ENCODE assay signal across 1 cellular context in genomic region chr1:17227358-17227915, GRCh38.
TF ChIP-seq lines count a peak whose summit lies in the region.

No MANE protein-coding gene starts in this region.

TF ChIP-seq in WTC11, 78 proteins besides CTCF, POLR2A, EP300 and RAD21 (continued from another document):
- TF ChIP-seq MLX (CRISPR knock-in tag; IDR thresholded peaks at IDR 0.05) = no peak
- no peak for TF ChIP-seq ZNF232 (CRISPR knock-in tag; IDR thresholded peaks at IDR 0.05)
- TF ChIP-seq GABPB1 (CRISPR knock-in tag; IDR thresholded peaks at IDR 0.05) = no peak
- no peak for TF ChIP-seq RORB (CRISPR knock-in tag; IDR thresholded peaks at IDR 0.05)
- no peak for TF ChIP-seq EMX1 (CRISPR knock-in tag; IDR thresholded peaks at IDR 0.05)
- TF ChIP-seq, protein P1, sequence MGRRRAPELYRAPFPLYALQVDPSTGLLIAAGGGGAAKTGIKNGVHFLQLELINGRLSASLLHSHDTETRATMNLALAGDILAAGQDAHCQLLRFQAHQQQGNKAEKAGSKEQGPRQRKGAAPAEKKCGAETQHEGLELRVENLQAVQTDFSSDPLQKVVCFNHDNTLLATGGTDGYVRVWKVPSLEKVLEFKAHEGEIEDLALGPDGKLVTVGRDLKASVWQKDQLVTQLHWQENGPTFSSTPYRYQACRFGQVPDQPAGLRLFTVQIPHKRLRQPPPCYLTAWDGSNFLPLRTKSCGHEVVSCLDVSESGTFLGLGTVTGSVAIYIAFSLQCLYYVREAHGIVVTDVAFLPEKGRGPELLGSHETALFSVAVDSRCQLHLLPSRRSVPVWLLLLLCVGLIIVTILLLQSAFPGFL (CRISPR knock-in tag; IDR thresholded peaks at IDR 0.05; ENCODE audit: borderline replicate concordance) = no peak
- TF ChIP-seq PRRX2 (CRISPR knock-in tag; IDR thresholded peaks at IDR 0.05) = no peak
- no peak for TF ChIP-seq TEAD4 (CRISPR knock-in tag; IDR thresholded peaks at IDR 0.05)
- TF ChIP-seq, protein P2, sequence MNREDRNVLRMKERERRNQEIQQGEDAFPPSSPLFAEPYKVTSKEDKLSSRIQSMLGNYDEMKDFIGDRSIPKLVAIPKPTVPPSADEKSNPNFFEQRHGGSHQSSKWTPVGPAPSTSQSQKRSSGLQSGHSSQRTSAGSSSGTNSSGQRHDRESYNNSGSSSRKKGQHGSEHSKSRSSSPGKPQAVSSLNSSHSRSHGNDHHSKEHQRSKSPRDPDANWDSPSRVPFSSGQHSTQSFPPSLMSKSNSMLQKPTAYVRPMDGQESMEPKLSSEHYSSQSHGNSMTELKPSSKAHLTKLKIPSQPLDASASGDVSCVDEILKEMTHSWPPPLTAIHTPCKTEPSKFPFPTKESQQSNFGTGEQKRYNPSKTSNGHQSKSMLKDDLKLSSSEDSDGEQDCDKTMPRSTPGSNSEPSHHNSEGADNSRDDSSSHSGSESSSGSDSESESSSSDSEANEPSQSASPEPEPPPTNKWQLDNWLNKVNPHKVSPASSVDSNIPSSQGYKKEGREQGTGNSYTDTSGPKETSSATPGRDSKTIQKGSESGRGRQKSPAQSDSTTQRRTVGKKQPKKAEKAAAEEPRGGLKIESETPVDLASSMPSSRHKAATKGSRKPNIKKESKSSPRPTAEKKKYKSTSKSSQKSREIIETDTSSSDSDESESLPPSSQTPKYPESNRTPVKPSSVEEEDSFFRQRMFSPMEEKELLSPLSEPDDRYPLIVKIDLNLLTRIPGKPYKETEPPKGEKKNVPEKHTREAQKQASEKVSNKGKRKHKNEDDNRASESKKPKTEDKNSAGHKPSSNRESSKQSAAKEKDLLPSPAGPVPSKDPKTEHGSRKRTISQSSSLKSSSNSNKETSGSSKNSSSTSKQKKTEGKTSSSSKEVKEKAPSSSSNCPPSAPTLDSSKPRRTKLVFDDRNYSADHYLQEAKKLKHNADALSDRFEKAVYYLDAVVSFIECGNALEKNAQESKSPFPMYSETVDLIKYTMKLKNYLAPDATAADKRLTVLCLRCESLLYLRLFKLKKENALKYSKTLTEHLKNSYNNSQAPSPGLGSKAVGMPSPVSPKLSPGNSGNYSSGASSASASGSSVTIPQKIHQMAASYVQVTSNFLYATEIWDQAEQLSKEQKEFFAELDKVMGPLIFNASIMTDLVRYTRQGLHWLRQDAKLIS (CRISPR knock-in tag; IDR thresholded peaks at IDR 0.05; ENCODE audit: borderline replicate concordance) = no peak
- no peak for TF ChIP-seq TP53 (CRISPR knock-in tag; IDR thresholded peaks at IDR 0.05)
- no peak for TF ChIP-seq HMGA2 (CRISPR knock-in tag; IDR thresholded peaks at IDR 0.05)
- no peak for TF ChIP-seq ELF4 (CRISPR knock-in tag; IDR thresholded peaks at IDR 0.05; ENCODE audit: low read depth)
- no peak for TF ChIP-seq SMAD4 (CRISPR knock-in tag; IDR thresholded peaks at IDR 0.05)
- TF ChIP-seq, protein P3, sequence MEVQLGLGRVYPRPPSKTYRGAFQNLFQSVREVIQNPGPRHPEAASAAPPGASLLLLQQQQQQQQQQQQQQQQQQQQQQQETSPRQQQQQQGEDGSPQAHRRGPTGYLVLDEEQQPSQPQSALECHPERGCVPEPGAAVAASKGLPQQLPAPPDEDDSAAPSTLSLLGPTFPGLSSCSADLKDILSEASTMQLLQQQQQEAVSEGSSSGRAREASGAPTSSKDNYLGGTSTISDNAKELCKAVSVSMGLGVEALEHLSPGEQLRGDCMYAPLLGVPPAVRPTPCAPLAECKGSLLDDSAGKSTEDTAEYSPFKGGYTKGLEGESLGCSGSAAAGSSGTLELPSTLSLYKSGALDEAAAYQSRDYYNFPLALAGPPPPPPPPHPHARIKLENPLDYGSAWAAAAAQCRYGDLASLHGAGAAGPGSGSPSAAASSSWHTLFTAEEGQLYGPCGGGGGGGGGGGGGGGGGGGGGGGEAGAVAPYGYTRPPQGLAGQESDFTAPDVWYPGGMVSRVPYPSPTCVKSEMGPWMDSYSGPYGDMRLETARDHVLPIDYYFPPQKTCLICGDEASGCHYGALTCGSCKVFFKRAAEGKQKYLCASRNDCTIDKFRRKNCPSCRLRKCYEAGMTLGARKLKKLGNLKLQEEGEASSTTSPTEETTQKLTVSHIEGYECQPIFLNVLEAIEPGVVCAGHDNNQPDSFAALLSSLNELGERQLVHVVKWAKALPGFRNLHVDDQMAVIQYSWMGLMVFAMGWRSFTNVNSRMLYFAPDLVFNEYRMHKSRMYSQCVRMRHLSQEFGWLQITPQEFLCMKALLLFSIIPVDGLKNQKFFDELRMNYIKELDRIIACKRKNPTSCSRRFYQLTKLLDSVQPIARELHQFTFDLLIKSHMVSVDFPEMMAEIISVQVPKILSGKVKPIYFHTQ (CRISPR knock-in tag; IDR thresholded peaks at IDR 0.05) = no peak
- TF ChIP-seq E2F5 (CRISPR knock-in tag; IDR thresholded peaks at IDR 0.05) = no peak
TF ChIP-seq in WTC11: peak in this region for 0.
